Comparison of ENCODE assay signal across 21 cellular contexts in the genomic region with DNA sequence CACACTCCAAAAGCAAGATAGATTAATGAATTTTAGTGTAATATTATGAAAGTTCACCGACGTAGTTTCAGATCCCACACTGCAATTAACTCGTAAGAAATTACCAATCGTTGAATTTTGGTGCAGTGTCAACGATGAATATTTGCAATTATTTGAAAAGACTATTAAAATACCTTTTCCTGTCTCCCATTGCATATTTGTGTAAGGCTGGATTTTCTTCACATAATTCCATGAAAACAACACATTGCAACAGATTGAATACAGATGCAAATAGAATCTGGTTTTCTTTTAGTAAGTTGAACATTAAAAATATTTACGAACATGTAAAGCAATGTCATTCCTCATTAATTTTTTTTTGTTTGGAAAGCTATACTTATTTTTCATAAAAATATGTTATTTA. TPM values are rescaled to one million over a fixed set of nuclear protein-coding genes. Genes with fewer than 3 reads are reported as not detected.
DNase-seq lines count a peak whose midpoint lies in the region; ATAC-seq, FAIRE-seq and TF ChIP-seq lines count a peak whose summit lies in the region.
"Had no signal": no experiment of that assay in that cellular context is flagged by ENCODE, and none has a peak within 500 bp of the region (broad histone marks: within the 10 kb centered on the region; RNA-seq: fewer than 3 reads in every experiment).

No MANE protein-coding gene starts in this region.

- no peak for FAIRE-seq in endothelial cell of umbilical vein (lab: Jason Lieb, UNC)
- FAIRE-seq: A549, HepG2, RCC 7860 had no signal

- peak overlapping the region; percentile 51 for H3K9ac ChIP-seq in endothelial cell of umbilical vein (replicated peaks; ENCODE audit: extremely low read depth, insufficient read depth, low read length)
- no peak overlapping the region for H3K9ac ChIP-seq in subcutaneous abdominal adipose tissue (ENCODE audit: low read length in 5 of 5)

- POLR2A ChIA-PET in endothelial cell of umbilical vein (lab: Charles Lee), result no interaction called here

- TF ChIP-seq POLR2A in endothelial cell of umbilical vein (IDR thresholded peaks at IDR 0.05; ENCODE audit: low read depth, low read length), result no peak

- DNase-seq in AG10803 (ENCODE audit: low read depth), result peak; percentile 53
- no peak for DNase-seq in endothelial cell of umbilical vein (ENCODE audit: low read depth, low spot score)
- DNase-seq in iPS-NIHi11 (ENCODE audit: low spot score), result no peak
- DNase-seq in NCI-H1105 (lab: John Stamatoyannopoulos, UW), result no peak
- DNase-seq: CD4-positive, CD25-positive, alpha-beta regulatory T cell; DMS79 treated with DMSO at 0.1 percent for 48 hours; H9; KBM-7; NCI-H1105 treated with DMSO at 0.1 percent for 48 hours; NCI-H1694; NCI-H2081; NCI-H2171; NCI-H524 treated with DMSO at 0.1 percent for 48 hours; OCI-M1 had no signal

- H3K4me1 Mint-ChIP-seq in nephron, result peaks cover 8% of the 10 kb centered on the region
- H3K4me1 Mint-ChIP-seq: H9 had no signal

- no peaks in the 10 kb centered on the region for H4K20me1 ChIP-seq in endothelial cell of umbilical vein (replicated peaks; ENCODE audit: control insufficient read depth, extremely low read depth, insufficient read depth, low read length)

- H3K79me2 ChIP-seq in endothelial cell of umbilical vein (ENCODE audit: control insufficient read depth, insufficient read depth, low read length), result peaks cover 75% of the 10 kb centered on the region

- peak overlapping the region; percentile 83 for H3K4me2 ChIP-seq in endothelial cell of umbilical vein (ENCODE audit: insufficient read depth, low read length)
- H3K4me2 ChIP-seq: A549 had no signal

- H3K4me3 Mint-ChIP-seq in nephron, result no peak overlapping the region
- H3K4me3 Mint-ChIP-seq: CD4-positive, CD25-positive, alpha-beta regulatory T cell; H9 had no signal

- BruUV-seq in endothelial cell of umbilical vein (replicated peaks; lab: Mats Ljungman, UMichigan), result no TSS peak

- H3K4me1 ChIP-seq in endothelial cell of umbilical vein (ENCODE audit: control insufficient read depth, extremely low read depth, insufficient read depth, low read length) (peaks cover 33% of the 10 kb centered on the region), subcutaneous abdominal adipose tissue (ENCODE audit: control insufficient read depth in 5 of 5, insufficient read depth in 5 of 5, low read length in 5 of 5) (peaks cover 0 to 10% (median 2%) of the 10 kb centered on the region in 5 donors)

- dilution Hi-C loops in endothelial cell of umbilical vein (cut with MboI; ENCODE audit: extremely low pct_ligation_motif_present, low sequenced_read_pairs), result no loop called here

- H3K9me3 ChIP-seq in endothelial cell of umbilical vein (replicated peaks; ENCODE audit: control insufficient read depth, insufficient read depth, low read length) (no peaks in the 10 kb centered on the region), subcutaneous abdominal adipose tissue (ENCODE audit: control insufficient read depth in 5 of 5, low read length in 5 of 5) (no peaks in the 10 kb centered on the region)
- H3K9me3 ChIP-seq: A549 had no signal

- peak overlapping the region in 2 of 3 experiments; percentile 57 to 83 for H3K27ac Mint-ChIP-seq in nephron
- H3K27ac Mint-ChIP-seq: CD4-positive, CD25-positive, alpha-beta regulatory T cell; H9 had no signal

- H3K9me1 ChIP-seq in endothelial cell of umbilical vein (replicated peaks; ENCODE audit: control insufficient read depth, extremely low read depth, insufficient read depth, low read length), result no peaks in the 10 kb centered on the region

- CTCF ChIA-PET in endothelial cell of umbilical vein (lab: Charles Lee), result interaction anchor here (1.1 to 2.7 kb wide), 4 partner anchors 13 to 87 kb away, joined by 3 to 17 read pairs (median 6); no protein-coding TSS in a partner anchor

- peaks cover 33% of the 10 kb centered on the region for H3K36me3 Mint-ChIP-seq in nephron (ENCODE audit: low read depth)

- H3K27me3 Mint-ChIP-seq in nephron (ENCODE audit: low read depth), result no peaks in the 10 kb centered on the region

- intact Hi-C loops in endothelial cell of umbilical vein (cut with micrococcal nuclease), result loop anchor here (1.0 to 5.0 kb wide), 2 partner anchors 13 to 37 kb away; no protein-coding TSS in a partner anchor

- H3K27ac ChIP-seq in endothelial cell of umbilical vein (ENCODE audit: insufficient read depth, low read depth, low read length), result peak overlapping the region; percentile 50
- H3K27ac ChIP-seq in subcutaneous abdominal adipose tissue (ENCODE audit: low read depth, low read length), result peak overlapping the region; percentile 10
- H3K27ac ChIP-seq: A549, HL-60 had no signal

- peaks cover 23 to 27% of the 10 kb centered on the region in 2 experiments for H3K36me3 ChIP-seq in endothelial cell of umbilical vein (ENCODE audit: control insufficient read depth in 2 of 2, extremely low read depth in 1 of 2, insufficient read depth in 2 of 2, low read length in 2 of 2)
- peaks cover 5 to 29% (median 21%) of the 10 kb centered on the region in 5 donors for H3K36me3 ChIP-seq in subcutaneous abdominal adipose tissue (ENCODE audit: control insufficient read depth in 5 of 5, insufficient read depth in 5 of 5, low read length in 5 of 5)

- H2AFZ ChIP-seq in endothelial cell of umbilical vein (ENCODE audit: low read depth, low read length), result no peak overlapping the region

- TF ChIP-seq CTCF in AG10803 (conservative IDR thresholded peaks at IDR 0.05; ENCODE audit: low read length) (no peak), endothelial cell of umbilical vein (IDR thresholded peaks at IDR 0.05; ENCODE audit: extremely low read depth in 1 of 2, insufficient read depth in 1 of 2, low read depth in 1 of 2, low read length in 2 of 2) (no peak), nephron (IDR thresholded peaks at IDR 0.05; ENCODE audit: unreplicated experiment in 3 of 3) (no peak)

- ATAC-seq in GM19324 (IDR thresholded peaks at IDR 0.05; ENCODE audit: low FRiP score, unreplicated experiment), result no peak
- ATAC-seq: A549, HepG2 had no signal

- peak overlapping the region; percentile 1; the same call in 1 of the 2 replicates for H3K4me3 ChIP-seq in AG10803 (ENCODE audit: low read length)
- peak overlapping the region in 1 of 3 experiments; percentile 19 for H3K4me3 ChIP-seq in endothelial cell of umbilical vein (replicated peaks in 1 of 3; ENCODE audit: insufficient read depth in 1 of 3, low read depth in 1 of 3, low read length in 3 of 3)
- no peak overlapping the region for H3K4me3 ChIP-seq in subcutaneous abdominal adipose tissue (ENCODE audit: low read depth in 1 of 5, low read length in 5 of 5)
- H3K4me3 ChIP-seq: A549 had no signal

- H3K27me3 ChIP-seq in endothelial cell of umbilical vein (ENCODE audit: control insufficient read depth in 2 of 2, insufficient read depth in 2 of 2, low read length in 2 of 2), result no peaks in the 10 kb centered on the region
- H3K27me3 ChIP-seq in subcutaneous abdominal adipose tissue (ENCODE audit: control insufficient read depth in 5 of 5, insufficient read depth in 4 of 5, low read length in 5 of 5), result no peaks in the 10 kb centered on the region

- no peaks in the 10 kb centered on the region for H3K9me3 Mint-ChIP-seq in nephron
- H3K9me3 Mint-ChIP-seq: H9 had no signal

TF ChIP-seq in endothelial cell of umbilical vein, 7 proteins besides CTCF, POLR2A, EP300 and RAD21:
- TF ChIP-seq JUN (IDR thresholded peaks at IDR 0.05; ENCODE audit: borderline replicate concordance, insufficient read depth, insufficient read length, low read depth) (no peak), MYC (IDR thresholded peaks at IDR 0.05; ENCODE audit: low read depth, low read length) (no peak), GATA2 (IDR thresholded peaks at IDR 0.05; ENCODE audit: insufficient read depth, insufficient read length, low read depth, low read length) (no peak), FOS (IDR thresholded peaks at IDR 0.05; ENCODE audit: borderline replicate concordance, insufficient read depth, low read length) (no peak), POLR2AphosphoS5 (IDR thresholded peaks at IDR 0.05; ENCODE audit: insufficient read depth, low read depth, low read length) (no peak), EZH2 (IDR thresholded peaks at IDR 0.05; ENCODE audit: borderline replicate concordance, low read depth, low read length, severe bottlenecking) (no peak)
- TF ChIP-seq, protein P1, sequence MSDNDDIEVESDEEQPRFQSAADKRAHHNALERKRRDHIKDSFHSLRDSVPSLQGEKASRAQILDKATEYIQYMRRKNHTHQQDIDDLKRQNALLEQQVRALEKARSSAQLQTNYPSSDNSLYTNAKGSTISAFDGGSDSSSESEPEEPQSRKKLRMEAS (IDR thresholded peaks at IDR 0.05; ENCODE audit: insufficient read depth, insufficient read length), result no peak

RNA-seq across cellular contexts. Expression of a gene that starts 50.9 kb away (rescaled TPM):
- 53.4 and 56.1 TPM in 2 replicates for total RNA-seq in endothelial cell of umbilical vein
- 28.0 and 32.0 TPM in 2 replicates for polyA plus RNA-seq in endothelial cell of umbilical vein
- polyA plus RNA-seq in endothelial cell of umbilical vein (2011; cell fraction: cytosol; rRNA removed), result 38.1 and 46.2 TPM in 2 replicates
- 99.9 and 110 TPM in 2 replicates for polyA plus RNA-seq in endothelial cell of umbilical vein (2011; cell fraction: nucleus; rRNA removed)
- 32.2 and 38.9 TPM in 2 replicates for polyA plus RNA-seq in endothelial cell of umbilical vein (2012)
- polyA minus RNA-seq in endothelial cell of umbilical vein, result 45.9 and 49.5 TPM in 2 replicates
- 5.4 TPM for polyA minus RNA-seq in endothelial cell of umbilical vein (2011; cell fraction: cytosol; rRNA and poly(A)+ RNA removed)
- polyA minus RNA-seq in endothelial cell of umbilical vein (2011; cell fraction: nucleus; rRNA and poly(A)+ RNA removed), result 72.5 and 97.0 TPM in 2 replicates
